Comparison of ENCODE assay signal across 28 cellular contexts in the genomic region with DNA sequence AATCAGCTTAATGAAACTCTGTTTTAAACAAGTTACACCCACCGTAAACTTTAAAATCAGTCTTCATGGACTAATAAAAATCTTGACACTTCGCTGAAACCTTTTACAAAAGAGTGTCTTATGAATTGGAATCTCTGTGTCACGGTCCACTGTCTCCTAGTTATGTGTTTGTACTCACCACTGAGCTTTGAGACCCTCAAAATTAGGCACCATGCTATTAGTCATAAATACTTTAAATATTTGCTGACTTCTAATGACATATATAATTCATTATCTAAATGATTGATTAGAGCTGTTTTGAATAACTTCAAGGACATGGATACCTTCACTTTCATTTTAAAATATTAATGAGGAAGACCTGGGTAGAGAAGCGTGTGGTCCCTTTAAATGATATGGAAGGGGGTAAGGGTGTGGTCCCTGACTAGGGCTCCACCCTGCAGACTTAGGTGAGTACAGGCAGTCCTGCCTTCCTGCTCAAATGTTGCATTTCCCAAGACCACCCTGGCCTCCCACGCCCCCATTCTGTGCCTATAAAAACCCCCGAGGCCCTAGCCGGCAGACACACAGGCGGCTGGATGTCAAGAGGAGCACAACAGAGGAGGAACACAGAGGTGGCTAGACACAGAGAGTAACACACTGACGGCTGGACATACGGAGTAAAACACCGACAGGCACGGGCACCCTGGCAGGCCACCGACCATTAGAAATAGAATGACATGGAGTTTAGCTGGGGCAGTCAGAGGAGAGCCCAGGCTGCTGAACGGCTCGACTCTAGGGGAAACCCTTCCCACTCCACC.
DNase-seq lines count a peak whose midpoint lies in the region; ATAC-seq and TF ChIP-seq lines count a peak whose summit lies in the region.
"Had no signal": no experiment of that assay in that cellular context is flagged by ENCODE, and none has a peak within 500 bp of the region (broad histone marks: within the 10 kb centered on the region; RNA-seq: fewer than 3 reads in every experiment).

No MANE protein-coding gene starts in this region.

- peaks cover 5% of the 10 kb centered on the region for H3K36me3 Mint-ChIP-seq in Calu3 (ENCODE audit: insufficient read depth, unreplicated experiment)

- H3K27me3 ChIP-seq in MM.1S (replicated peaks; ENCODE audit: insufficient read depth, low read length), result no peaks in the 10 kb centered on the region
- H3K27me3 ChIP-seq: BLaER1 treated with 17β-estradiol and CSF1 and Interleukin-3, amounts not matched to agents 10 nM and 100 nM had no signal

- intact Hi-C loops in Calu3 (cut with micrococcal nuclease; ENCODE audit: unreplicated experiment), result no loop called here

- H3K9me2 ChIP-seq in MM.1S (replicated peaks; ENCODE audit: insufficient read depth, low read length), result no peaks in the 10 kb centered on the region

- CTCF ChIA-PET in Calu3 (lab: Charles Lee), result no interaction called here

- H3K79me2 ChIP-seq in MM.1S (ENCODE audit: low read length), result no peaks in the 10 kb centered on the region

- no peaks in the 10 kb centered on the region for H3K27me3 Mint-ChIP-seq in Calu3 (ENCODE audit: unreplicated experiment)
- H3K27me3 Mint-ChIP-seq: activated naive CD8-positive, alpha-beta T cell treated with anti-CD3 and anti-CD28 coated beads, Interleukin-2, amount 50 U/mL, for 24 hours had no signal

- TF ChIP-seq CTCF in Calu3 (IDR thresholded peaks at IDR 0.05; ENCODE audit: unreplicated experiment) (no peak), MM.1S (IDR thresholded peaks at IDR 0.05; ENCODE audit: low read length) (no peak)

- no peak overlapping the region for H3K9ac ChIP-seq in MM.1S (ENCODE audit: low read length)
- H3K9ac ChIP-seq: BLaER1 treated with 17β-estradiol and CSF1 and Interleukin-3, amounts not matched to agents 10 nM and 100 nM had no signal

- H2AFZ ChIP-seq in MM.1S (ENCODE audit: low read length), result 0 out of 2 replicates have a peak overlapping the region, but pooled peaks have one; percentile 19

- no peak overlapping the region for H3K27ac ChIP-seq in MM.1S (ENCODE audit: low read length)
- H3K27ac ChIP-seq: BLaER1 treated with 17β-estradiol and CSF1 and Interleukin-3, amounts not matched to agents 10 nM and 100 nM; HL-60; lower lobe of right lung had no signal

- H3K36me3 ChIP-seq in MM.1S (replicated peaks; ENCODE audit: insufficient read depth, low read length), result no peaks in the 10 kb centered on the region
- H3K36me3 ChIP-seq: BLaER1 treated with 17β-estradiol and CSF1 and Interleukin-3, amounts not matched to agents 10 nM and 100 nM; lower lobe of right lung had no signal

- DNase-seq in Calu3, result no peak
- DNase-seq in MM.1S, result no peak
- DNase-seq in SK-MEL-5 (ENCODE audit: low read depth, low spot score), result peak; percentile 24
- DNase-seq in kidney tubule cell (ENCODE audit: low spot score), result peak; percentile 59
- no peak for DNase-seq in DMS153 (lab: John Stamatoyannopoulos, UW)
- no peak for DNase-seq in T1000 (lab: John Stamatoyannopoulos, UW)
- DNase-seq in hypothalamus (lab: John Stamatoyannopoulos, UW), result no peak
- DNase-seq: activated CD4-positive, alpha-beta T cell treated with anti-CD3 and anti-CD28 coated beads, Interleukin-2, amount 50 U/mL, for 4 hours; activated naive CD4-positive, alpha-beta T cell; activated naive CD8-positive, alpha-beta T cell treated with anti-CD3 and anti-CD28 coated beads, Interleukin-2, amount 50 U/mL, for 24 hours; activated T-cell treated with anti-CD3 and anti-CD28 coated beads, Interleukin-2, amount 50 U/mL, for 72 hours; caudate nucleus; DMS53; glutamatergic neuron; H9; lower lobe of right lung; mucosa of descending colon; natural killer cell; NCI-H1048; NCI-H187; PC-3; stimulated activated CD4-positive, alpha-beta T cell treated with anti-CD3 and anti-CD28 coated beads, Interleukin-15, amount 100 ng/mL, for 24 hours; stimulated activated CD4-positive, alpha-beta T cell treated with anti-CD3 and anti-CD28 coated beads, Interleukin-4, amount 100 ng/mL, for 4 hours; trophoblast cell had no signal

- no TSS peak for BruUV-seq in Calu3 (replicated peaks; lab: Mats Ljungman, UMichigan)

- no peak for ATAC-seq in HG03520 (IDR thresholded peaks at IDR 0.05; ENCODE audit: unreplicated experiment)
- ATAC-seq: activated CD4-positive, CD25-positive, alpha-beta regulatory T cell treated with anti-CD3 and anti-CD28 coated beads, Interleukin-2, amount 50 U/mL, for 24 hours; activated naive CD8-positive, alpha-beta T cell treated with anti-CD3 and anti-CD28 coated beads, Interleukin-2, amount 50 U/mL, for 24 hours; activated T-cell treated with anti-CD3 and anti-CD28 coated beads, Interleukin-2, amount 50 U/mL, for 72 hours; mucosa of descending colon; natural killer cell; PC-3 had no signal

- H3K4me1 ChIP-seq in MM.1S (ENCODE audit: low read length), result no peaks in the 10 kb centered on the region
- H3K4me1 ChIP-seq: BLaER1 treated with 17β-estradiol and CSF1 and Interleukin-3, amounts not matched to agents 10 nM and 100 nM; lower lobe of right lung had no signal

- H3K27ac Mint-ChIP-seq in Calu3 (ENCODE audit: unreplicated experiment), result no peak overlapping the region
- H3K27ac Mint-ChIP-seq: activated naive CD8-positive, alpha-beta T cell treated with anti-CD3 and anti-CD28 coated beads, Interleukin-2, amount 50 U/mL, for 24 hours; activated T-cell treated with anti-CD3 and anti-CD28 coated beads, Interleukin-2, amount 50 U/mL, for 72 hours; H9; natural killer cell had no signal

- in situ Hi-C loops in SK-MEL-5 (cut with HindIII; ENCODE audit: low pct_unique_long_range_greater_than_20kb, low sequenced_read_pairs), result no loop called here

- H3K9me3 Mint-ChIP-seq in Calu3 (ENCODE audit: low read depth, unreplicated experiment), result peaks cover 9% of the 10 kb centered on the region

- H3K4me1 Mint-ChIP-seq in Calu3 (ENCODE audit: low read depth, unreplicated experiment), result no peaks in the 10 kb centered on the region
- H3K4me1 Mint-ChIP-seq: activated naive CD8-positive, alpha-beta T cell treated with anti-CD3 and anti-CD28 coated beads, Interleukin-2, amount 50 U/mL, for 24 hours; H9; natural killer cell had no signal

- H3K4me3 ChIP-seq in MM.1S (ENCODE audit: low read length), result no peak overlapping the region
- H3K4me3 ChIP-seq: BLaER1 treated with 17β-estradiol and CSF1 and Interleukin-3, amounts not matched to agents 10 nM and 100 nM; lower lobe of right lung; mucosa of descending colon had no signal

- peak overlapping the region; percentile 56 for H3K4me3 Mint-ChIP-seq in Calu3 (ENCODE audit: low read depth, unreplicated experiment)
- H3K4me3 Mint-ChIP-seq: activated naive CD8-positive, alpha-beta T cell treated with anti-CD3 and anti-CD28 coated beads, Interleukin-2, amount 50 U/mL, for 24 hours; activated T-cell treated with anti-CD3 and anti-CD28 coated beads, Interleukin-2, amount 50 U/mL, for 72 hours; H9; natural killer cell had no signal

- no peaks in the 10 kb centered on the region for H3F3A ChIP-seq in MM.1S (ENCODE audit: insufficient read depth, low read length)

- H3K4me2 ChIP-seq in MM.1S (ENCODE audit: low read depth, low read length), result 0 out of 2 replicates have a peak overlapping the region, but pooled peaks have one; percentile 2
- H3K4me2 ChIP-seq: BLaER1 treated with 17β-estradiol and CSF1 and Interleukin-3, amounts not matched to agents 10 nM and 100 nM had no signal

- no peaks in the 10 kb centered on the region for H4K20me1 ChIP-seq in MM.1S (ENCODE audit: insufficient read depth, low read length)
- H4K20me1 ChIP-seq: BLaER1 treated with 17β-estradiol and CSF1 and Interleukin-3, amounts not matched to agents 10 nM and 100 nM had no signal

- H3K9me3 ChIP-seq in MM.1S (replicated peaks; ENCODE audit: insufficient read depth, low read length), result no peaks in the 10 kb centered on the region
- H3K9me3 ChIP-seq: lower lobe of right lung had no signal

Comparison
In these comparisons a context has a peak if more than half of its experiments do, and no peak if none do; other contexts are left out.
1. DNase-seq: peak in SK-MEL-5 (single experiment) and kidney tubule cell (single experiment); none in Calu3 (single experiment), MM.1S (single experiment), DMS153 (single experiment), T1000 (single experiment) and hypothalamus (0 of 51).